In genomic region chr10:117168729-117169128, GRCh38 we compare ENCODE assay signal across 1 cellular context.
A peak's percentile ranks its signal among the peaks of the same experiment; 100 is the strongest.
TF ChIP-seq lines count a peak whose summit lies in the region.

No MANE protein-coding gene starts in this region.

TF ChIP-seq in H1, 55 proteins besides CTCF, POLR2A, EP300 and RAD21:
- TF ChIP-seq NANOG (IDR thresholded peaks at IDR 0.05; ENCODE audit: insufficient read depth, low read depth, low read length, poor library complexity, severe bottlenecking) = no peak
- TF ChIP-seq TBP (IDR thresholded peaks at IDR 0.05; ENCODE audit: low read depth, low read length) = 0 out of 2 replicates have a peak, but pooled peaks have one; percentile 13
- TF ChIP-seq POU5F1 (IDR thresholded peaks at IDR 0.05; ENCODE audit: low read depth, low read length) = no peak
